Comparison of ENCODE assay signal across 27 cellular contexts in genomic region chr4:10806993-10807645, GRCh38.
A peak's percentile ranks its signal among the peaks of the same experiment; 100 is the strongest.
DNase-seq lines count a peak whose midpoint lies in the region; ATAC-seq, FAIRE-seq and TF ChIP-seq lines count a peak whose summit lies in the region.
"Had no signal": no experiment of that assay in that cellular context is flagged by ENCODE, and none has a peak within 500 bp of the region (broad histone marks: within the 10 kb centered on the region; RNA-seq: fewer than 3 reads in every experiment).

No MANE protein-coding gene starts in this region.

- H3K27me3 Mint-ChIP-seq in stimulated activated naive B cell treated with anti-CD40 and anti-IgM and Interleukin-4, amounts not matched to agents 10 μg/mL and 1 μg/mL and 100 μg/mL, for 72 hours, result no peaks in the 10 kb centered on the region
- H3K27me3 Mint-ChIP-seq: CD4-positive, alpha-beta T cell; T-helper 17 cell had no signal

- H3K27ac ChIP-seq in HepG2 (ENCODE audit: extremely low read length, insufficient read depth, low read length), result no peak overlapping the region
- no peak overlapping the region for H3K27ac ChIP-seq in right lobe of liver
- H3K27ac ChIP-seq in uterus, result no peak overlapping the region
- H3K27ac ChIP-seq: A549; BLaER1 treated with 17β-estradiol and CSF1 and Interleukin-3, amounts not matched to agents 10 nM and 100 nM; Peyer's patch had no signal

- no peak for DNase-seq in HepG2 (ENCODE audit: low spot score)
- no peak for DNase-seq in right lobe of liver
- DNase-seq in NCI-H446 (lab: John Stamatoyannopoulos, UW), result peak; percentile 45 to 80
- DNase-seq in SK-N-DZ (ENCODE audit: low spot score), result peak; percentile 41
- no peak for DNase-seq in stimulated activated naive B cell treated with anti-CD40 and anti-IgM and Interleukin-4, amounts not matched to agents 10 μg/mL and 1 μg/mL and 100 μg/mL, for 72 hours
- no peak for DNase-seq in uterus
- DNase-seq in islet precursor cell, result no peak
- DNase-seq: AML-193; CD4-positive, alpha-beta T cell; H9; HFFc6; KBM-7; MV-4-11; NCI-H187 treated with DMSO at 0.1 percent for 48 hours; OCI-M1; Peyer's patch; SIG-M5; SK-N-SH; T-helper 17 cell had no signal

- H4K20me1 ChIP-seq in HepG2 (ENCODE audit: insufficient read depth, low read length), result no peaks in the 10 kb centered on the region
- H4K20me1 ChIP-seq: BLaER1 treated with 17β-estradiol and CSF1 and Interleukin-3, amounts not matched to agents 10 nM and 100 nM had no signal

- ATAC-seq in HepG2 (no peak), right lobe of liver (no peak), HG02623 (IDR thresholded peaks at IDR 0.05; ENCODE audit: unreplicated experiment) (no peak)
- peak; percentile 51 to 55 for ATAC-seq in stimulated activated naive B cell treated with anti-CD40 and anti-IgM and Interleukin-4, amounts not matched to agents 10 μg/mL and 1 μg/mL and 100 μg/mL, for 72 hours (replicated peaks)
- ATAC-seq: A549, GM12878, GM23338, T-helper 17 cell had no signal

- no peak for TF ChIP-seq RAD21 in HepG2 (CRISPR knock-in tag; IDR thresholded peaks at IDR 0.05)

- no peak for TF ChIP-seq CTCF in HepG2 (CRISPR knock-in tag; IDR thresholded peaks at IDR 0.05)
- no peak for TF ChIP-seq CTCF in right lobe of liver (IDR thresholded peaks at IDR 0.05)
- TF ChIP-seq CTCF in uterus (IDR thresholded peaks at IDR 0.05), result no peak

- H3K27me3 ChIP-seq in HepG2 (ENCODE audit: control insufficient read depth in 1 of 2, insufficient read depth in 2 of 2, low read length in 2 of 2) (no peaks in the 10 kb centered on the region), right lobe of liver (no peaks in the 10 kb centered on the region), uterus (no peaks in the 10 kb centered on the region)
- H3K27me3 ChIP-seq: BLaER1 treated with 17β-estradiol and CSF1 and Interleukin-3, amounts not matched to agents 10 nM and 100 nM; Peyer's patch had no signal

- POLR2A ChIA-PET in HepG2 (lab: Yijun Ruan, JAX), result no interaction called here

- no peaks in the 10 kb centered on the region for H3K4me1 ChIP-seq in HepG2 (ENCODE audit: insufficient read depth, low read length)
- H3K4me1 ChIP-seq in right lobe of liver, result no peaks in the 10 kb centered on the region
- no peaks in the 10 kb centered on the region for H3K4me1 ChIP-seq in uterus
- H3K4me1 ChIP-seq: A549, Peyer's patch had no signal

- in situ Hi-C loops in HepG2 (cut with HindIII; ENCODE audit: extremely low pct_ligation_motif_present, low pct_unique_long_range_greater_than_20kb), result no loop called here

- no peak for FAIRE-seq in HepG2 (lab: Jason Lieb, UNC)
- FAIRE-seq: A549, D721Med, G401.6, GM12878, HTR-8/SVneo had no signal

- BruUV-seq in HepG2 (replicated peaks; lab: Mats Ljungman, UMichigan), result no TSS peak

- no peak overlapping the region for H3K4me2 ChIP-seq in HepG2 (ENCODE audit: low read depth, low read length)
- H3K4me2 ChIP-seq: A549; BLaER1 treated with 17β-estradiol and CSF1 and Interleukin-3, amounts not matched to agents 10 nM and 100 nM; GM23338; SK-N-SH had no signal

- peaks cover 7 to 10% of the 10 kb centered on the region in 2 donors for H3K36me3 Mint-ChIP-seq in stimulated activated naive B cell treated with anti-CD40 and anti-IgM and Interleukin-4, amounts not matched to agents 10 μg/mL and 1 μg/mL and 100 μg/mL, for 72 hours

- no peak for TF ChIP-seq EP300 in HepG2 (IDR thresholded peaks at IDR 0.05; ENCODE audit: low read depth in 2 of 2, low read length in 2 of 2)
- TF ChIP-seq EP300 in HepG2 (CRISPR knock-in tag; IDR thresholded peaks at IDR 0.05; ENCODE audit: borderline replicate concordance), result no peak

- peaks cover 36% of the 10 kb centered on the region for H3K9me3 ChIP-seq in HepG2 (ENCODE audit: low read length)
- no peaks in the 10 kb centered on the region for H3K9me3 ChIP-seq in right lobe of liver
- H3K9me3 ChIP-seq in uterus, result no peaks in the 10 kb centered on the region
- H3K9me3 ChIP-seq: A549, Peyer's patch, SK-N-SH had no signal

- H3K4me3 ChIP-seq in HepG2 (replicated peaks in 1 of 3; ENCODE audit: insufficient read depth in 1 of 3, low read depth in 2 of 3, low read length in 3 of 3) (no peak overlapping the region), right lobe of liver (no peak overlapping the region), uterus (no peak overlapping the region)
- H3K4me3 ChIP-seq: A549; BLaER1 treated with 17β-estradiol and CSF1 and Interleukin-3, amounts not matched to agents 10 nM and 100 nM; GM12878; GM23338; Peyer's patch had no signal

- H3K9me3 Mint-ChIP-seq in stimulated activated naive B cell treated with anti-CD40 and anti-IgM and Interleukin-4, amounts not matched to agents 10 μg/mL and 1 μg/mL and 100 μg/mL, for 72 hours, result peaks cover 6 to 8% of the 10 kb centered on the region in 2 donors
- H3K9me3 Mint-ChIP-seq: CD4-positive, alpha-beta T cell; GM23338 had no signal

- CTCF ChIA-PET in HepG2 (lab: Yijun Ruan, JAX; ENCODE audit: low intra/inter-chr PET ratio, low total read pairs), result no interaction called here

- H2AFZ ChIP-seq in HepG2 (ENCODE audit: low read length), result no peak overlapping the region
- H2AFZ ChIP-seq: GM23338 had no signal

- WGBS in HepG2 (ENCODE audit: low lambda C conversion rate), result 2% methylated on average over 3 of the region's 4 CpGs
- 41% methylated on average over 3 of the region's 4 CpGs for WGBS in right lobe of liver (ENCODE audit: insufficient coverage, low coverage, low lambda C conversion rate, missing lambda C conversion rate)

- H3K36me3 ChIP-seq in HepG2 (replicated peaks in 1 of 2; ENCODE audit: control insufficient read depth in 1 of 2, insufficient read depth in 2 of 2, low read length in 2 of 2), result no peaks in the 10 kb centered on the region
- no peaks in the 10 kb centered on the region for H3K36me3 ChIP-seq in right lobe of liver
- H3K36me3 ChIP-seq in uterus, result no peaks in the 10 kb centered on the region
- H3K36me3 ChIP-seq: BLaER1 treated with 17β-estradiol and CSF1 and Interleukin-3, amounts not matched to agents 10 nM and 100 nM; Peyer's patch had no signal

- peaks cover 12 to 39% of the 10 kb centered on the region in 2 donors for H3K4me1 Mint-ChIP-seq in stimulated activated naive B cell treated with anti-CD40 and anti-IgM and Interleukin-4, amounts not matched to agents 10 μg/mL and 1 μg/mL and 100 μg/mL, for 72 hours
- H3K4me1 Mint-ChIP-seq: T-helper 17 cell had no signal

- no peak overlapping the region for H3K9ac ChIP-seq in HepG2 (ENCODE audit: insufficient read depth, low read depth, low read length)
- H3K9ac ChIP-seq: BLaER1 treated with 17β-estradiol and CSF1 and Interleukin-3, amounts not matched to agents 10 nM and 100 nM; SK-N-SH had no signal

- intact Hi-C loops in HepG2 (cut with micrococcal nuclease; ENCODE audit: unreplicated experiment), result no loop called here
- intact Hi-C loops in right lobe of liver (cut with DNase I), result no loop called here
- intact Hi-C loops in uterus (cut with DNase I; ENCODE audit: low total_unique reads), result no loop called here

- H3K27ac Mint-ChIP-seq in stimulated activated naive B cell treated with anti-CD40 and anti-IgM and Interleukin-4, amounts not matched to agents 10 μg/mL and 1 μg/mL and 100 μg/mL, for 72 hours, result no peak overlapping the region
- H3K27ac Mint-ChIP-seq: CD4-positive, alpha-beta T cell; GM23338; H9; HFFc6; T-helper 17 cell had no signal

- H3K4me3 Mint-ChIP-seq in stimulated activated naive B cell treated with anti-CD40 and anti-IgM and Interleukin-4, amounts not matched to agents 10 μg/mL and 1 μg/mL and 100 μg/mL, for 72 hours, result no peak overlapping the region
- H3K4me3 Mint-ChIP-seq: CD4-positive, alpha-beta T cell; GM23338; H9; HFFc6; T-helper 17 cell had no signal

- no peaks in the 10 kb centered on the region for H3K79me2 ChIP-seq in HepG2 (ENCODE audit: insufficient read depth, low read length)

- no peak for TF ChIP-seq POLR2A in HepG2 (IDR thresholded peaks at IDR 0.05; ENCODE audit: insufficient read depth in 1 of 2, low read depth in 2 of 2, low read length in 2 of 2)
- TF ChIP-seq POLR2A in right lobe of liver (IDR thresholded peaks at IDR 0.05), result no peak
- TF ChIP-seq POLR2A in uterus (IDR thresholded peaks at IDR 0.05), result no peak

TF ChIP-seq in HepG2, 621 proteins besides CTCF, POLR2A, EP300 and RAD21:
- TF ChIP-seq ZNF746 (CRISPR knock-in tag; IDR thresholded peaks at IDR 0.05), result no peak
- TF ChIP-seq, protein P1, sequence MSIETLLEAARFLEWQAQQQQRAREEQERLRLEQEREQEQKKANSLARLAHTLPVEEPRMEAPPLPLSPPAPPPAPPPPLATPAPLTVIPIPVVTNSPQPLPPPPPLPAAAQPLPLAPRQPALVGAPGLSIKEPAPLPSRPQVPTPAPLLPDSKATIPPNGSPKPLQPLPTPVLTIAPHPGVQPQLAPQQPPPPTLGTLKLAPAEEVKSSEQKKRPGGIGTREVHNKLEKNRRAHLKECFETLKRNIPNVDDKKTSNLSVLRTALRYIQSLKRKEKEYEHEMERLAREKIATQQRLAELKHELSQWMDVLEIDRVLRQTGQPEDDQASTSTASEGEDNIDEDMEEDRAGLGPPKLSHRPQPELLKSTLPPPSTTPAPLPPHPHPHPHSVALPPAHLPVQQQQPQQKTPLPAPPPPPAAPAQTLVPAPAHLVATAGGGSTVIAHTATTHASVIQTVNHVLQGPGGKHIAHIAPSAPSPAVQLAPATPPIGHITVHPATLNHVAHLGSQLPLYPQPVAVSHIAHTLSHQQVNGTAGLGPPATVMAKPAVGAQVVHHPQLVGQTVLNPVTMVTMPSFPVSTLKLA (IDR thresholded peaks at IDR 0.05), result peak; percentile 66

Comparison
In these comparisons a context has a peak if more than half of its experiments do, and no peak if none do; other contexts are left out.
1. ATAC-seq: peak in stimulated activated naive B cell treated with anti-CD40 and anti-IgM and Interleukin-4, amounts not matched to agents 10 μg/mL and 1 μg/mL and 100 μg/mL, for 72 hours (2 of 2); none in HepG2 (single experiment), right lobe of liver (0 of 4) and HG02623 (single experiment).
2. DNase-seq: peak in NCI-H446 (2 of 2) and SK-N-DZ (single experiment); none in HepG2 (single experiment), right lobe of liver (0 of 3), stimulated activated naive B cell treated with anti-CD40 and anti-IgM and Interleukin-4, amounts not matched to agents 10 μg/mL and 1 μg/mL and 100 μg/mL, for 72 hours (single experiment), uterus (0 of 2) and islet precursor cell (single experiment).